In genomic region chr4:149498246-149498645, GRCh38 we compare ENCODE assay signal across 21 cellular contexts.
DNase-seq lines count a peak whose midpoint lies in the region; ATAC-seq, FAIRE-seq and TF ChIP-seq lines count a peak whose summit lies in the region.
"Had no signal": no experiment of that assay in that cellular context is flagged by ENCODE, and none has a peak within 500 bp of the region (broad histone marks: within the 10 kb centered on the region; RNA-seq: fewer than 3 reads in every experiment).

No MANE protein-coding gene starts in this region.

- no peak overlapping the region for H2BK120ac ChIP-seq in neuronal stem cell (ENCODE audit: low read depth, low read length)

- H3K4me3 ChIP-seq in HepG2 (replicated peaks in 1 of 3; ENCODE audit: insufficient read depth in 1 of 3, low read depth in 2 of 3, low read length in 3 of 3) (no peak overlapping the region), right lobe of liver (no peak overlapping the region), LNCaP clone FGC (ENCODE audit: low read depth, low read length) (no peak overlapping the region), bronchial epithelial cell (ENCODE audit: low read depth, low read length) (no peak overlapping the region), neuronal stem cell (ENCODE audit: low read length in 2 of 2) (no peak overlapping the region)

- no TSS peak for BruUV-seq in HepG2 (replicated peaks; lab: Mats Ljungman, UMichigan)

- H3K9me3 ChIP-seq in HepG2 (ENCODE audit: low read length) (peaks cover 48% of the 10 kb centered on the region), right lobe of liver (no peaks in the 10 kb centered on the region), neuronal stem cell (replicated peaks in 1 of 2; ENCODE audit: control insufficient read depth in 2 of 2, insufficient read depth in 1 of 2, low read depth in 1 of 2, low read length in 2 of 2) (no peaks in the 10 kb centered on the region)
- H3K9me3 ChIP-seq: BE2C had no signal

- H3K27me3 ChIP-seq in HepG2 (ENCODE audit: control insufficient read depth in 1 of 2, insufficient read depth in 2 of 2, low read length in 2 of 2) (no peaks in the 10 kb centered on the region), right lobe of liver (no peaks in the 10 kb centered on the region), bronchial epithelial cell (ENCODE audit: control insufficient read depth, insufficient read depth, low read length) (no peaks in the 10 kb centered on the region), neuronal stem cell (ENCODE audit: control insufficient read depth in 3 of 3, insufficient read depth in 3 of 3, low read depth in 1 of 3, low read length in 3 of 3) (no peaks in the 10 kb centered on the region)
- H3K27me3 ChIP-seq: BE2C had no signal

- TF ChIP-seq EP300 in HepG2 (IDR thresholded peaks at IDR 0.05; ENCODE audit: low read depth in 2 of 2, low read length in 2 of 2) (no peak), HepG2 (CRISPR knock-in tag; IDR thresholded peaks at IDR 0.05; ENCODE audit: borderline replicate concordance) (no peak)

- intact Hi-C loops in HepG2 (cut with micrococcal nuclease; ENCODE audit: unreplicated experiment) (no loop called here), right lobe of liver (cut with DNase I) (no loop called here)

- H3K79me2 ChIP-seq in HepG2 (ENCODE audit: insufficient read depth, low read length), result no peaks in the 10 kb centered on the region

- H2AFZ ChIP-seq in HepG2 (ENCODE audit: low read length), result no peak overlapping the region
- no peak overlapping the region for H2AFZ ChIP-seq in neuronal stem cell (ENCODE audit: low read length)

- H3K23ac ChIP-seq in neuronal stem cell (ENCODE audit: low read depth, low read length, poor library complexity), result no peak overlapping the region

- H3K36me3 ChIP-seq in HepG2 (replicated peaks in 1 of 2; ENCODE audit: control insufficient read depth in 1 of 2, insufficient read depth in 2 of 2, low read length in 2 of 2) (no peaks in the 10 kb centered on the region), right lobe of liver (no peaks in the 10 kb centered on the region), bronchial epithelial cell (ENCODE audit: control insufficient read depth, insufficient read depth, low read length) (no peaks in the 10 kb centered on the region), neuronal stem cell (replicated peaks in 1 of 2; ENCODE audit: control insufficient read depth in 2 of 2, insufficient read depth in 2 of 2, low read length in 2 of 2) (no peaks in the 10 kb centered on the region)
- H3K36me3 ChIP-seq: BE2C had no signal

- peaks cover 11% of the 10 kb centered on the region; the same call in 1 of the 2 replicates for H3K4me1 ChIP-seq in HepG2 (ENCODE audit: insufficient read depth, low read length)
- H3K4me1 ChIP-seq in right lobe of liver, result peaks cover 0 to 2% (median 0%) of the 10 kb centered on the region in 4 donors
- no peaks in the 10 kb centered on the region for H3K4me1 ChIP-seq in neuronal stem cell (ENCODE audit: control insufficient read depth in 2 of 2, insufficient read depth in 1 of 2, low read depth in 1 of 2, low read length in 2 of 2)
- H3K4me1 ChIP-seq: BE2C had no signal

- no peak overlapping the region for H2BK15ac ChIP-seq in neuronal stem cell (ENCODE audit: low read length)

- ATAC-seq in HepG2 (no peak), right lobe of liver (no peak), HG03108 (IDR thresholded peaks at IDR 0.05; ENCODE audit: unreplicated experiment) (no peak)

- no peaks in the 10 kb centered on the region for H4K20me1 ChIP-seq in HepG2 (ENCODE audit: insufficient read depth, low read length)

- in situ Hi-C loops in HepG2 (cut with HindIII; ENCODE audit: extremely low pct_ligation_motif_present, low pct_unique_long_range_greater_than_20kb), result no loop called here

- no peak overlapping the region for H4K8ac ChIP-seq in neuronal stem cell (ENCODE audit: low read depth, low read length)

- H3K18ac ChIP-seq in neuronal stem cell (ENCODE audit: low read length), result no peak overlapping the region

- no peak for FAIRE-seq in HepG2 (lab: Jason Lieb, UNC)
- peak; percentile 52 for FAIRE-seq in bronchial epithelial cell (lab: Jason Lieb, UNC)
- FAIRE-seq: A204.1, GM12892, GM18507, H1 had no signal

- H3K4me2 ChIP-seq in HepG2 (ENCODE audit: low read depth, low read length), result no peak overlapping the region
- H3K4me2 ChIP-seq in neuronal stem cell (ENCODE audit: insufficient read depth, low read length, poor library complexity, severe bottlenecking), result no peak overlapping the region

- TF ChIP-seq RAD21 in HepG2 (CRISPR knock-in tag; IDR thresholded peaks at IDR 0.05), result no peak

- TF ChIP-seq CTCF in HepG2 (CRISPR knock-in tag; IDR thresholded peaks at IDR 0.05) (no peak), right lobe of liver (IDR thresholded peaks at IDR 0.05) (no peak), LNCaP clone FGC (IDR thresholded peaks at IDR 0.05; ENCODE audit: control insufficient read depth, extremely low read depth, insufficient read depth) (no peak), bronchial epithelial cell (IDR thresholded peaks at IDR 0.05; ENCODE audit: insufficient read depth, low read length, severe bottlenecking) (no peak)

- TF ChIP-seq POLR2A in HepG2 (IDR thresholded peaks at IDR 0.05; ENCODE audit: insufficient read depth in 1 of 2, low read depth in 2 of 2, low read length in 2 of 2) (no peak), right lobe of liver (IDR thresholded peaks at IDR 0.05) (no peak)

- H3K27ac ChIP-seq in HepG2 (ENCODE audit: extremely low read length, insufficient read depth, low read length), result no peak overlapping the region
- no peak overlapping the region for H3K27ac ChIP-seq in right lobe of liver
- H3K27ac ChIP-seq in neuronal stem cell (replicated peaks; ENCODE audit: low read length), result no peak overlapping the region

- no peak overlapping the region for H4K91ac ChIP-seq in neuronal stem cell (ENCODE audit: low read depth, low read length, poor library complexity)

- POLR2A ChIA-PET in HepG2 (lab: Yijun Ruan, JAX), result no interaction called here

- CTCF ChIA-PET in HepG2 (lab: Yijun Ruan, JAX; ENCODE audit: low intra/inter-chr PET ratio, low total read pairs), result no interaction called here

- no peaks in the 10 kb centered on the region for H3K79me1 ChIP-seq in neuronal stem cell (ENCODE audit: low read depth, low read length)

- H2BK12ac ChIP-seq in neuronal stem cell (ENCODE audit: low read length), result no peak overlapping the region

- WGBS in HepG2 (ENCODE audit: low lambda C conversion rate), result 48% methylated on average over 3 of the region's 3 CpGs
- 27% methylated on average over 1 of the region's 3 CpGs for WGBS in right lobe of liver (ENCODE audit: insufficient coverage, low coverage, low lambda C conversion rate, missing lambda C conversion rate)
- no CpG with 5 or more reads among the region's 3 CpGs for WGBS in neuronal stem cell (ENCODE audit: extremely low coverage in 2 of 2, insufficient read length in 2 of 2, insufficient replicate concordance in 1 of 2), 2 donors

- H3K9ac ChIP-seq in HepG2 (ENCODE audit: insufficient read depth, low read depth, low read length), result no peak overlapping the region
- H3K9ac ChIP-seq in neuronal stem cell (ENCODE audit: low read depth, low read length, poor library complexity), result no peak overlapping the region

- no peak overlapping the region for H3K14ac ChIP-seq in neuronal stem cell (ENCODE audit: low read length)

- DNase-seq in HepG2 (ENCODE audit: low spot score) (no peak), right lobe of liver (no peak), LNCaP clone FGC (ENCODE audit: low read depth) (peak; percentile 31), bronchial epithelial cell (ENCODE audit: low read depth) (no peak), MV-4-11 (lab: John Stamatoyannopoulos, UW) (no peak), neuronal stem cell (ENCODE audit: low spot score) (no peak)
- DNase-seq: ACHN; BE2C; C1 segment of cervical spinal cord; CD4-positive, CD25-positive, alpha-beta regulatory T cell; CD8-positive, alpha-beta memory T cell; COR-L47; DMS 273 treated with DMSO at 0.1 percent for 48 hours; DMS79; GDM1; H9 had no signal

- H2BK5ac ChIP-seq in neuronal stem cell (ENCODE audit: low read length), result no peak overlapping the region

- no peak overlapping the region for H2AK5ac ChIP-seq in neuronal stem cell (ENCODE audit: low read depth, low read length)

- no peak overlapping the region for H3K4ac ChIP-seq in neuronal stem cell (ENCODE audit: low read length)

TF ChIP-seq in HepG2, 621 proteins besides CTCF, POLR2A, EP300 and RAD21:
- TF ChIP-seq RBM22 (optimal IDR thresholded peaks at IDR 0.05; ENCODE audit: low read length) (no peak), ZNF660 (CRISPR knock-in tag; IDR thresholded peaks at IDR 0.05; ENCODE audit: borderline replicate concordance, low read depth) (no peak), MIER2 (CRISPR knock-in tag; IDR thresholded peaks at IDR 0.05) (no peak), JUNB (CRISPR knock-in tag; IDR thresholded peaks at IDR 0.05; ENCODE audit: borderline replicate concordance) (no peak), ZNF878 (CRISPR knock-in tag; IDR thresholded peaks at IDR 0.05) (no peak), MAFF (IDR thresholded peaks at IDR 0.05; ENCODE audit: low read depth, low read length) (0 out of 2 replicates have a peak, but pooled peaks have one; percentile 14), MAFK (conservative IDR thresholded peaks at IDR 0.05 in 1 of 2, IDR thresholded peaks at IDR 0.05 in 1 of 2; ENCODE audit: low read length in 2 of 2) (peak in 1 of 2 experiments; percentile 37; a peak in 1 of 4 replicates), PLRG1 (conservative IDR thresholded peaks at IDR 0.05) (no peak)
